ENCODE assay signal across 17 cellular contexts in genomic region chr4:54107951-54108740, GRCh38. TPM values are rescaled to one million over a fixed set of nuclear protein-coding genes. Genes with fewer than 3 reads are reported as not detected.
DNase-seq lines count a peak whose midpoint lies in the region; ATAC-seq and TF ChIP-seq lines count a peak whose summit lies in the region.
"Had no signal": no experiment of that assay in that cellular context is flagged by ENCODE, and none has a peak within 500 bp of the region (broad histone marks: within the 10 kb centered on the region; RNA-seq: fewer than 3 reads in every experiment).

No MANE protein-coding gene starts in this region.

- H3K9ac ChIP-seq in HUES48 (ENCODE audit: low read depth, low read length) (no peak overlapping the region), PC-3 (ENCODE audit: low read length) (no peak overlapping the region)
- H3K9ac ChIP-seq: BLaER1 had no signal

- peak overlapping the region; percentile 44 for H3K4me3 ChIP-seq in HUES48 (ENCODE audit: low read depth, low read length)
- H3K4me3 ChIP-seq in PC-3 (ENCODE audit: low read length), result no peak overlapping the region
- H3K4me3 ChIP-seq: BLaER1 had no signal

- intact Hi-C loops in PC-3 (cut with micrococcal nuclease), result no loop called here

- H3K36me3 ChIP-seq in HUES48 (ENCODE audit: control insufficient read depth, insufficient read depth, low read length), result no peaks in the 10 kb centered on the region
- H3K36me3 ChIP-seq in PC-3 (ENCODE audit: low read depth, low read length), result no peaks in the 10 kb centered on the region
- H3K36me3 ChIP-seq: BLaER1 had no signal

- H3K9me3 ChIP-seq in HUES48 (ENCODE audit: control insufficient read depth, insufficient read depth, low read length) (no peaks in the 10 kb centered on the region), PC-3 (ENCODE audit: low read length) (no peaks in the 10 kb centered on the region)

- no peak overlapping the region for H3K4me2 ChIP-seq in PC-3 (ENCODE audit: low read length)
- H3K4me2 ChIP-seq: BLaER1 had no signal

- H3K4me1 ChIP-seq in HUES48 (ENCODE audit: control insufficient read depth, insufficient read depth, low read length), result peaks cover 60% of the 10 kb centered on the region
- H3K4me1 ChIP-seq in PC-3 (ENCODE audit: insufficient read depth, low read length), result no peaks in the 10 kb centered on the region
- H3K4me1 ChIP-seq: BLaER1 had no signal

- H3K9me2 ChIP-seq in PC-3 (replicated peaks; ENCODE audit: low read length), result no peaks in the 10 kb centered on the region

- CTCF ChIA-PET in PC-3 (lab: Charles Lee), result no interaction called here

- no peak for TF ChIP-seq CTCF in PC-3 (conservative IDR thresholded peaks at IDR 0.05; ENCODE audit: low read depth, low read length)

- no peaks in the 10 kb centered on the region for H3F3A ChIP-seq in PC-3 (ENCODE audit: low read length, unreplicated experiment)

- DNase-seq in CD1c-positive myeloid dendritic cell (ENCODE audit: extremely low spot score), result peak; percentile 23
- no peak for DNase-seq in central memory CD8-positive, alpha-beta T cell (ENCODE audit: low spot score in 2 of 2)
- DNase-seq in naive B cell, result no peak
- DNase-seq in stimulated activated CD4-positive, alpha-beta T cell treated with anti-CD3 and anti-CD28 coated beads, Interleukin-2, amount 100 ng/mL, for 48 hours, result no peak
- no peak for DNase-seq in cerebellar cortex (ENCODE audit: low spot score)
- DNase-seq in PC-3, result no peak
- DNase-seq: dermis blood vessel endothelial cell; MM.1S; posterior cingulate gyrus; SIG-M5; stimulated activated CD4-positive, alpha-beta T cell treated with anti-CD3 and anti-CD28 coated beads, Interleukin-1b, Interleukin-23, amount 100 ng/mL, for 48 hours had no signal

- peak overlapping the region; percentile 53 for H3K4me3 Mint-ChIP-seq in central memory CD8-positive, alpha-beta T cell
- H3K4me3 Mint-ChIP-seq in naive B cell, result peak overlapping the region; percentile 31 to 87 (median 69)

- no peaks in the 10 kb centered on the region for H4K20me1 ChIP-seq in PC-3 (ENCODE audit: low read length)
- H4K20me1 ChIP-seq: BLaER1 had no signal

- no peak overlapping the region for H2AFZ ChIP-seq in PC-3 (ENCODE audit: low read length)

- H3K27ac ChIP-seq in HUES48 (ENCODE audit: low read depth, low read length) (no peak overlapping the region), PC-3 (ENCODE audit: low read length) (no peak overlapping the region)
- H3K27ac ChIP-seq: BLaER1, HL-60 had no signal

- peaks cover 95% of the 10 kb centered on the region for H3K27me3 ChIP-seq in HUES48 (ENCODE audit: control insufficient read depth, insufficient read depth, low read length)
- H3K27me3 ChIP-seq in PC-3 (ENCODE audit: low read length), result no peaks in the 10 kb centered on the region

- H3K36me3 Mint-ChIP-seq in central memory CD8-positive, alpha-beta T cell (ENCODE audit: insufficient read depth), result peaks cover 6% of the 10 kb centered on the region
- H3K36me3 Mint-ChIP-seq in naive B cell, result peaks cover 0 to 5% of the 10 kb centered on the region in 2 donors

- peaks cover 13% of the 10 kb centered on the region for H3K4me1 Mint-ChIP-seq in central memory CD8-positive, alpha-beta T cell
- H3K4me1 Mint-ChIP-seq in naive B cell, result peaks cover 10 to 43% (median 27%) of the 10 kb centered on the region in 3 donors

- H3K9me3 Mint-ChIP-seq in central memory CD8-positive, alpha-beta T cell, result no peaks in the 10 kb centered on the region
- peaks cover 0 to 12% (median 2%) of the 10 kb centered on the region in 7 donors for H3K9me3 Mint-ChIP-seq in naive B cell
- H3K9me3 Mint-ChIP-seq: activated T-helper 2 cell treated with anti-CD3 and anti-CD28 coated beads, Interferon-gamma antibody, Interleukin-2, Interleukin-4, amounts not matched to agents 10 μg/mL and 5 μg/mL and 100 μg/mL, durations not matched to agents 14 hours and 24 hours and 36 hours had no signal

- POLR2A ChIA-PET in PC-3 (lab: Charles Lee; ENCODE audit: unreplicated experiment), result no interaction called here

- ATAC-seq in central memory CD8-positive, alpha-beta T cell (replicated peaks; ENCODE audit: extremely low read depth, poor library complexity, severe bottlenecking), result no peak
- ATAC-seq in naive B cell (ENCODE audit: low read depth in 2 of 2) (no peak), GM21619 (IDR thresholded peaks at IDR 0.05; ENCODE audit: unreplicated experiment) (no peak), PC-3 (no peak)

- no peak overlapping the region for H3K27ac Mint-ChIP-seq in central memory CD8-positive, alpha-beta T cell (ENCODE audit: low read depth)
- H3K27ac Mint-ChIP-seq in naive B cell, result peak overlapping the region in 2 of 6 donors; percentile 59 to 70
- H3K27ac Mint-ChIP-seq: activated T-helper 2 cell treated with anti-CD3 and anti-CD28 coated beads, Interferon-gamma antibody, Interleukin-2, Interleukin-4, amounts not matched to agents 10 μg/mL and 5 μg/mL and 100 μg/mL, durations not matched to agents 14 hours and 24 hours and 36 hours had no signal

- H3K79me2 ChIP-seq in PC-3 (ENCODE audit: low read length), result no peaks in the 10 kb centered on the region

- peaks cover 95% of the 10 kb centered on the region for H3K27me3 Mint-ChIP-seq in central memory CD8-positive, alpha-beta T cell
- peaks cover 67 to 86% (median 86%) of the 10 kb centered on the region in 3 donors for H3K27me3 Mint-ChIP-seq in naive B cell

- BruUV-seq in PC-3 (replicated peaks; lab: Mats Ljungman, UMichigan), result no TSS peak

RNA-seq across cellular contexts. Expression of gene GSX2, which starts 8.2 kb away (rescaled TPM):
- not detected for polyA plus RNA-seq in naive B cell (ENCODE audit: low read depth in 6 of 6)
- not detected in 2 replicates for total RNA-seq in PC-3 (2014; rRNA removed)
- total RNA-seq: activated T-helper 2 cell treated with anti-CD3 and anti-CD28 coated beads, Interferon-gamma antibody, Interleukin-2, Interleukin-4, amounts not matched to agents 10 μg/mL and 5 μg/mL and 100 μg/mL, durations not matched to agents 14 hours and 24 hours and 36 hours; dermis blood vessel endothelial cell; liver had no signal
- polyA plus RNA-seq: liver had no signal

RNA-seq across cellular contexts. Expression of gene CHIC2, which starts 43.7 kb away (rescaled TPM):
- 10 to 100 TPM; 56.6 to 81.9 (median 63.5) TPM for polyA plus RNA-seq in naive B cell (ENCODE audit: low read depth in 6 of 6)
- 52.3 and 58.1 TPM in 2 replicates for total RNA-seq in PC-3 (2014; rRNA removed)
